ENCODE assay signal across 8 cellular contexts in genomic region chrX:155094468-155095061, GRCh38. TPM values are rescaled to one million over a fixed set of nuclear protein-coding genes. Genes with fewer than 3 reads are reported as not detected.
A peak's percentile ranks its signal among the peaks of the same experiment; 100 is the strongest.
DNase-seq lines count a peak whose midpoint lies in the region; ATAC-seq and TF ChIP-seq lines count a peak whose summit lies in the region.

No MANE protein-coding gene starts in this region.

- CTCF ChIA-PET in OCI-LY7 (lab: Charles Lee; ENCODE audit: unreplicated experiment) = no interaction called here

- no peaks in the 10 kb centered on the region for H3K27me3 ChIP-seq in H9 (ENCODE audit: insufficient read depth, low read length)

- POLR2A ChIA-PET in OCI-LY7 (lab: Charles Lee) = interaction anchor here (1.3 kb wide), 1 partner anchor 17 kb away, joined by 3 read pairs; no protein-coding TSS in a partner anchor

- H3K9me3 Mint-ChIP-seq in H9 (peaks cover 49 to 63% of the 10 kb centered on the region in 2 experiments), chondrocyte (ENCODE audit: low read depth) (peaks cover 10% of the 10 kb centered on the region), naive B cell (peaks cover 0 to 3% (median 0%) of the 10 kb centered on the region in 7 donors)
- H3K9me3 Mint-ChIP-seq in activated T-helper 2 cell treated with anti-CD3 and anti-CD28 coated beads, Interferon-gamma antibody, Interleukin-2, Interleukin-4, amounts not matched to agents 10 μg/mL and 5 μg/mL and 100 μg/mL, durations not matched to agents 14 hours and 24 hours and 36 hours = no peaks in the 10 kb centered on the region

- H3K4ac ChIP-seq in H9 (ENCODE audit: low read depth, low read length) = no peak overlapping the region

- ATAC-seq in naive B cell (ENCODE audit: low read depth in 2 of 2) = peak; percentile 65 to 68
- no peak for ATAC-seq in HG02623 (IDR thresholded peaks at IDR 0.05; ENCODE audit: unreplicated experiment)

- TF ChIP-seq CTCF in H9 (conservative IDR thresholded peaks at IDR 0.05) (peak; percentile 70), OCI-LY7 (conservative IDR thresholded peaks at IDR 0.05; ENCODE audit: low read length) (peak; percentile 79), chondrocyte (IDR thresholded peaks at IDR 0.05) (peak; percentile 82)

- H3K79me1 ChIP-seq in H9 (ENCODE audit: insufficient read depth, low read depth, low read length, poor library complexity, severe bottlenecking) = no peaks in the 10 kb centered on the region

- DNase-seq in activated T-cell treated with anti-CD3 and anti-CD28 coated beads for 24 hours (ENCODE audit: low read depth) (peak; percentile 10), H9 (no peak), OCI-LY7 (ENCODE audit: low spot score) (peak; percentile 46), chondrocyte (ENCODE audit: low spot score) (no peak), naive B cell (peak; percentile 24)
- no peak for DNase-seq in activated T-cell treated with anti-CD3 and anti-CD28 coated beads, Interleukin-2, amount 50 U/mL, for 1 hour
- no peak for DNase-seq in activated T-helper 2 cell treated with anti-CD3 and anti-CD28 coated beads, Interferon-gamma antibody, Interleukin-2, Interleukin-4, amounts not matched to agents 10 μg/mL and 5 μg/mL and 100 μg/mL, durations not matched to agents 14 hours and 24 hours and 36 hours (ENCODE audit: low spot score)

- no peaks in the 10 kb centered on the region for H3K23me2 ChIP-seq in H9 (ENCODE audit: insufficient read length, low read depth, low read length, poor library complexity, severe bottlenecking)

- H4K20me1 ChIP-seq in H9 (ENCODE audit: control insufficient read depth, insufficient read depth, insufficient read length) (no peaks in the 10 kb centered on the region), OCI-LY7 (ENCODE audit: insufficient read depth, low read length) (no peaks in the 10 kb centered on the region)

- H3K9me2 ChIP-seq in OCI-LY7 (ENCODE audit: insufficient read depth, low read length) = no peaks in the 10 kb centered on the region

- H3K56ac ChIP-seq in H9 (ENCODE audit: insufficient read length, low read depth, low read length) = no peak overlapping the region

- H3T11ph ChIP-seq in H9 (ENCODE audit: low read length) = no peak overlapping the region

- no peak overlapping the region for H3K9ac ChIP-seq in H9 (ENCODE audit: extremely low read depth, insufficient read length, low read length)

- BruUV-seq in OCI-LY7 (replicated peaks; lab: Mats Ljungman, UMichigan) = no TSS peak

- H4K91ac ChIP-seq in H9 (ENCODE audit: insufficient read length, low read depth, low read length) = no peak overlapping the region

- H2AFZ ChIP-seq in H9 (ENCODE audit: low read length) = no peak overlapping the region
- no peak overlapping the region for H2AFZ ChIP-seq in OCI-LY7 (ENCODE audit: low read length)

- H3K79me2 ChIP-seq in H9 (ENCODE audit: insufficient read depth, low read length) = no peaks in the 10 kb centered on the region
- H3K79me2 ChIP-seq in OCI-LY7 (ENCODE audit: insufficient read depth, low read depth, low read length) = no peaks in the 10 kb centered on the region

- no peak overlapping the region for H3K4me3 ChIP-seq in OCI-LY7 (ENCODE audit: low read depth, low read length, poor library complexity, severe bottlenecking)

- no peak overlapping the region for H4K8ac ChIP-seq in H9 (replicated peaks; ENCODE audit: insufficient read length, low read depth, low read length)

- no peak overlapping the region for H3K4me2 ChIP-seq in H9 (ENCODE audit: insufficient read depth, insufficient read length, low read length)
- no peak overlapping the region for H3K4me2 ChIP-seq in OCI-LY7 (ENCODE audit: low read length)

- H3K4me1 Mint-ChIP-seq in H9 (no peaks in the 10 kb centered on the region), chondrocyte (ENCODE audit: low read depth) (no peaks in the 10 kb centered on the region), naive B cell (no peaks in the 10 kb centered on the region)
- H3K4me1 Mint-ChIP-seq in activated T-helper 2 cell treated with anti-CD3 and anti-CD28 coated beads, Interferon-gamma antibody, Interleukin-2, Interleukin-4, amounts not matched to agents 10 μg/mL and 5 μg/mL and 100 μg/mL, durations not matched to agents 14 hours and 24 hours and 36 hours (ENCODE audit: low read depth) = no peaks in the 10 kb centered on the region

- H3K14ac ChIP-seq in H9 (ENCODE audit: insufficient read depth, low read length) = no peak overlapping the region

- no peak overlapping the region for H3K4me3 Mint-ChIP-seq in H9
- no peak overlapping the region for H3K4me3 Mint-ChIP-seq in chondrocyte (ENCODE audit: unreplicated experiment)
- H3K4me3 Mint-ChIP-seq in naive B cell = no peak overlapping the region
- H3K4me3 Mint-ChIP-seq in activated T-helper 2 cell treated with anti-CD3 and anti-CD28 coated beads, Interferon-gamma antibody, Interleukin-2, Interleukin-4, amounts not matched to agents 10 μg/mL and 5 μg/mL and 100 μg/mL, durations not matched to agents 14 hours and 24 hours and 36 hours (ENCODE audit: low read depth) = no peak overlapping the region

- H2BK5ac ChIP-seq in H9 (ENCODE audit: insufficient read length, low read length) = no peak overlapping the region

- H3K27ac Mint-ChIP-seq in H9 (no peak overlapping the region), chondrocyte (ENCODE audit: unreplicated experiment) (no peak overlapping the region), naive B cell (no peak overlapping the region)
- H3K27ac Mint-ChIP-seq in activated T-helper 2 cell treated with anti-CD3 and anti-CD28 coated beads, Interferon-gamma antibody, Interleukin-2, Interleukin-4, amounts not matched to agents 10 μg/mL and 5 μg/mL and 100 μg/mL, durations not matched to agents 14 hours and 24 hours and 36 hours = no peak overlapping the region

- peaks cover 52% of the 10 kb centered on the region for H3K36me3 ChIP-seq in OCI-LY7 (ENCODE audit: insufficient read depth, low read length)

- H3K9me3 ChIP-seq in H9 (ENCODE audit: control insufficient read depth, low read depth, low read length) (peaks cover 8% of the 10 kb centered on the region), OCI-LY7 (ENCODE audit: low read length) (no peaks in the 10 kb centered on the region)

- intact Hi-C loops in OCI-LY7 (cut with micrococcal nuclease; ENCODE audit: unreplicated experiment) = no loop called here
- intact Hi-C loops in activated T-helper 2 cell treated with anti-CD3 and anti-CD28 coated beads, Interferon-gamma antibody, Interleukin-2, Interleukin-4, amounts not matched to agents 10 μg/mL and 5 μg/mL and 100 μg/mL, durations not matched to agents 14 hours and 24 hours and 36 hours (cut with micrococcal nuclease) = loop anchor here (5.0 kb wide), 1 partner anchor 123 kb away; the partner anchor contains the start of gene VBP1

- H3K4me1 ChIP-seq in H9 (ENCODE audit: insufficient read depth, low read length) = no peaks in the 10 kb centered on the region
- H3K4me1 ChIP-seq in OCI-LY7 (ENCODE audit: insufficient read depth, low read length, poor library complexity, severe bottlenecking) = no peaks in the 10 kb centered on the region

- no peak overlapping the region for H2BK20ac ChIP-seq in H9 (ENCODE audit: low read depth, low read length, poor library complexity, severe bottlenecking)

- H2BK15ac ChIP-seq in H9 (ENCODE audit: low read depth, low read length) = no peak overlapping the region

- H3K18ac ChIP-seq in H9 (ENCODE audit: insufficient read length, low read depth, low read length) = no peak overlapping the region

- peaks cover 3 to 39% (median 4%) of the 10 kb centered on the region in 3 experiments; a peak in 5 of 7 replicates for H3K36me3 Mint-ChIP-seq in H9 (ENCODE audit: insufficient read depth in 1 of 3, low read depth in 3 of 3)
- H3K36me3 Mint-ChIP-seq in chondrocyte (ENCODE audit: low read depth) = peaks cover 3% of the 10 kb centered on the region
- peaks cover 0 to 7% of the 10 kb centered on the region in 2 donors for H3K36me3 Mint-ChIP-seq in naive B cell
- H3K36me3 Mint-ChIP-seq in activated T-helper 2 cell treated with anti-CD3 and anti-CD28 coated beads, Interferon-gamma antibody, Interleukin-2, Interleukin-4, amounts not matched to agents 10 μg/mL and 5 μg/mL and 100 μg/mL, durations not matched to agents 14 hours and 24 hours and 36 hours (ENCODE audit: low read depth) = peaks cover 36% of the 10 kb centered on the region

- H2BK120ac ChIP-seq in H9 (ENCODE audit: low read depth, low read length, poor library complexity, severe bottlenecking) = no peak overlapping the region

- no peaks in the 10 kb centered on the region for H3K27me3 Mint-ChIP-seq in H9 (ENCODE audit: low read depth)
- H3K27me3 Mint-ChIP-seq in chondrocyte (ENCODE audit: low read depth) = no peaks in the 10 kb centered on the region
- no peaks in the 10 kb centered on the region for H3K27me3 Mint-ChIP-seq in naive B cell
- no peaks in the 10 kb centered on the region for H3K27me3 Mint-ChIP-seq in activated T-helper 2 cell treated with anti-CD3 and anti-CD28 coated beads, Interferon-gamma antibody, Interleukin-2, Interleukin-4, amounts not matched to agents 10 μg/mL and 5 μg/mL and 100 μg/mL, durations not matched to agents 14 hours and 24 hours and 36 hours (ENCODE audit: low read depth)

- no peak overlapping the region for H2BK12ac ChIP-seq in H9 (ENCODE audit: insufficient read length, low read depth, low read length)

- H2AK5ac ChIP-seq in H9 (ENCODE audit: insufficient read length, low read length) = no peak overlapping the region

- H4K5ac ChIP-seq in H9 (ENCODE audit: insufficient read length, low read depth, low read length) = no peak overlapping the region

- H3K23ac ChIP-seq in H9 (ENCODE audit: insufficient read length, low read depth, low read length) = no peak overlapping the region

- no peak overlapping the region for H3K27ac ChIP-seq in H9 (ENCODE audit: insufficient read length, low read depth, low read length)
- H3K27ac ChIP-seq in OCI-LY7 (ENCODE audit: low read depth, low read length, poor library complexity, severe bottlenecking) = no peak overlapping the region

- WGBS in H9 (ENCODE audit: extremely low coverage, insufficient read length, low lambda C conversion rate) = no CpG with 5 or more reads among the region's 4 CpGs

RNA-seq across cellular contexts. Expression of gene BRCC3, which starts 23.3 kb away (rescaled TPM):
- total RNA-seq in H9 (2021) (27.3 and 29.1 TPM in 2 replicates), OCI-LY7 (2022) (23.5 and 25.8 TPM in 2 replicates), chondrocyte (14.2 to 17.2 TPM (median 15.8 TPM) in 3 replicates)
- 11.9 and 12.1 TPM in 2 replicates for total RNA-seq in OCI-LY7 (2014; rRNA removed; shearing (Covaris generic))
- 10 to 100 TPM; 16.3 to 26.8 (median 24.7) TPM for polyA plus RNA-seq in naive B cell (ENCODE audit: low read depth in 6 of 6)
- total RNA-seq in activated T-helper 2 cell treated with anti-CD3 and anti-CD28 coated beads, Interferon-gamma antibody, Interleukin-2, Interleukin-4, amounts not matched to agents 10 μg/mL and 5 μg/mL and 100 μg/mL, durations not matched to agents 14 hours and 24 hours and 36 hours = 29.3 and 34.9 TPM in 2 replicates

RNA-seq across cellular contexts. Expression of gene CMC4, which starts 23.6 kb away (rescaled TPM):
- total RNA-seq in H9 (2021) (6.2 and 7.2 TPM in 2 replicates), OCI-LY7 (2022) (12.2 and 14.3 TPM in 2 replicates), chondrocyte (6.7 to 8.0 TPM (median 7.7 TPM) in 3 replicates)
- 23.9 and 30.6 TPM in 2 replicates for total RNA-seq in OCI-LY7 (2014; rRNA removed; shearing (Covaris generic))
- 10 to 100 TPM; 18.2 to 23.6 (median 21.5) TPM for polyA plus RNA-seq in naive B cell (ENCODE audit: low read depth in 6 of 6)
- total RNA-seq in activated T-helper 2 cell treated with anti-CD3 and anti-CD28 coated beads, Interferon-gamma antibody, Interleukin-2, Interleukin-4, amounts not matched to agents 10 μg/mL and 5 μg/mL and 100 μg/mL, durations not matched to agents 14 hours and 24 hours and 36 hours = 1.9 and 4.3 TPM in 2 replicates

RNA-seq across cellular contexts. Expression of gene MTCP1, which starts 23.6 kb away (rescaled TPM):
- total RNA-seq in H9 (2021) = 14.3 and 21.4 TPM in 2 replicates
- total RNA-seq in OCI-LY7 (2014; rRNA removed; shearing (Covaris generic)) = 13.4 and 16.9 TPM in 2 replicates
- 37.3 and 39.6 TPM in 2 replicates for total RNA-seq in OCI-LY7 (2022)
- total RNA-seq in chondrocyte = 13.5 to 20.7 TPM (median 18.6 TPM) in 3 replicates
- 10 to 100 TPM; 23.2 to 37.5 (median 30.0) TPM for polyA plus RNA-seq in naive B cell (ENCODE audit: low read depth in 6 of 6)
- total RNA-seq in activated T-helper 2 cell treated with anti-CD3 and anti-CD28 coated beads, Interferon-gamma antibody, Interleukin-2, Interleukin-4, amounts not matched to agents 10 μg/mL and 5 μg/mL and 100 μg/mL, durations not matched to agents 14 hours and 24 hours and 36 hours = 12.3 and 19.0 TPM in 2 replicates

Comparison
In these comparisons a context has a peak if more than half of its experiments do, and no peak if none do; other contexts are left out.
1. DNase-seq: peak in activated T-cell treated with anti-CD3 and anti-CD28 coated beads for 24 hours (single experiment), OCI-LY7 (single experiment) and naive B cell (single experiment); none in activated T-cell treated with anti-CD3 and anti-CD28 coated beads, Interleukin-2, amount 50 U/mL, for 1 hour (single experiment), H9 (single experiment), chondrocyte (single experiment) and activated T-helper 2 cell treated with anti-CD3 and anti-CD28 coated beads, Interferon-gamma antibody, Interleukin-2, Interleukin-4, amounts not matched to agents 10 μg/mL and 5 μg/mL and 100 μg/mL, durations not matched to agents 14 hours and 24 hours and 36 hours (single experiment).
2. Peak in every context shown above with its lines, with median percentiles within 50 percentile points of each other: CTCF ChIP-seq.